10 cellular contexts compared by ENCODE assay signal in genomic region chr10:34861293-34862004, GRCh38. TPM values are rescaled to one million over a fixed set of nuclear protein-coding genes. Genes with fewer than 3 reads are reported as not detected.
DNase-seq lines count a peak whose midpoint lies in the region; ATAC-seq and TF ChIP-seq lines count a peak whose summit lies in the region.
"Had no signal": no experiment of that assay in that cellular context is flagged by ENCODE, and none has a peak within 500 bp of the region (broad histone marks: within the 10 kb centered on the region; RNA-seq: fewer than 3 reads in every experiment).

No MANE protein-coding gene starts in this region.

- H3K4me1 ChIP-seq in PC-3 (ENCODE audit: insufficient read depth, low read length) (peaks cover 27% of the 10 kb centered on the region), mesenchymal stem cell (ENCODE audit: control insufficient read depth, insufficient read depth, low read depth, low read length) (no peaks in the 10 kb centered on the region)

- H3K4me3 ChIP-seq in PC-3 (ENCODE audit: low read length) (no peak overlapping the region; the same call in 1 of the 2 replicates), mesenchymal stem cell (ENCODE audit: insufficient read depth in 1 of 2, low read depth in 1 of 2, low read length in 2 of 2) (no peak overlapping the region)

- H3K14ac ChIP-seq in mesenchymal stem cell (ENCODE audit: low read length in 2 of 2): no peak overlapping the region

- H2BK12ac ChIP-seq in mesenchymal stem cell (ENCODE audit: low read length in 2 of 2): no peak overlapping the region

- H3K27me3 ChIP-seq in PC-3 (ENCODE audit: low read length): no peaks in the 10 kb centered on the region
- H3K27me3 ChIP-seq in mesenchymal stem cell (ENCODE audit: control insufficient read depth in 1 of 2, insufficient read depth in 1 of 2, low read length in 2 of 2): peaks cover 7 to 16% of the 10 kb centered on the region in 2 experiments

- H2AFZ ChIP-seq in PC-3 (ENCODE audit: low read length): peak overlapping the region; percentile 33
- H2AFZ ChIP-seq in mesenchymal stem cell (ENCODE audit: low read depth, low read length): no peak overlapping the region

- H2BK120ac ChIP-seq in mesenchymal stem cell (ENCODE audit: low read depth, low read length): no peak overlapping the region

- H3K9me3 ChIP-seq in PC-3 (ENCODE audit: low read length) (no peaks in the 10 kb centered on the region), mesenchymal stem cell (ENCODE audit: control insufficient read depth, low read length) (no peaks in the 10 kb centered on the region)

- H4K91ac ChIP-seq in mesenchymal stem cell (ENCODE audit: low read length): no peak overlapping the region

- POLR2A ChIA-PET in PC-3 (lab: Charles Lee; ENCODE audit: unreplicated experiment): interaction anchor here (0.8 kb wide), 1 partner anchor 1352 kb away, joined by 7 read pairs; no protein-coding TSS in a partner anchor

- no peak overlapping the region for H2BK15ac ChIP-seq in mesenchymal stem cell (ENCODE audit: low read depth, poor library complexity, severe bottlenecking)

- TF ChIP-seq CTCF in PC-3 (conservative IDR thresholded peaks at IDR 0.05; ENCODE audit: low read depth, low read length): no peak

- H3K27ac ChIP-seq in PC-3 (ENCODE audit: low read length) (peak overlapping the region; percentile 3; the same call in 1 of the 2 replicates), mesenchymal stem cell (ENCODE audit: low read length, poor library complexity, severe bottlenecking) (no peak overlapping the region)

- BruUV-seq in PC-3 (replicated peaks; lab: Mats Ljungman, UMichigan): no TSS peak

- H4K8ac ChIP-seq in mesenchymal stem cell (ENCODE audit: low read length): no peak overlapping the region

- no peaks in the 10 kb centered on the region for H3K9me2 ChIP-seq in PC-3 (replicated peaks; ENCODE audit: low read length)

- no peak overlapping the region for H3K23ac ChIP-seq in mesenchymal stem cell (ENCODE audit: low read length in 2 of 2)

- ATAC-seq in PC-3 (peak; percentile 98), GM19463 (IDR thresholded peaks at IDR 0.05; ENCODE audit: unreplicated experiment) (no peak), HG03354 (IDR thresholded peaks at IDR 0.05; ENCODE audit: poor library complexity, severe bottlenecking, unreplicated experiment) (no peak), left lobe of liver (no peak)

- no peak overlapping the region for H3K18ac ChIP-seq in mesenchymal stem cell (ENCODE audit: low read depth in 1 of 2, low read length in 2 of 2)

- CTCF ChIA-PET in PC-3 (lab: Charles Lee): no interaction called here

- DNase-seq in COLO668 (lab: John Stamatoyannopoulos, UW; ENCODE audit: unreplicated experiment) (peak; percentile 45), NCI-H1092 (lab: John Stamatoyannopoulos, UW) (peak; percentile 61), PC-3 (peak; percentile 98), mesenchymal stem cell (peak; percentile 22), HK-2 (ENCODE audit: unreplicated experiment) (no peak), left lobe of liver (ENCODE audit: low spot score) (no peak)
- DNase-seq: activated CD8-positive, alpha-beta memory T cell treated with anti-CD3 and anti-CD28 coated beads for 24 hours; occipital lobe had no signal

- H3K9ac ChIP-seq in PC-3 (ENCODE audit: low read length): no peak overlapping the region
- H3K9ac ChIP-seq in mesenchymal stem cell (ENCODE audit: low read length): no peak overlapping the region

- no peak overlapping the region for H3K4ac ChIP-seq in mesenchymal stem cell (ENCODE audit: low read depth in 1 of 2, low read length in 2 of 2)

- intact Hi-C loops in PC-3 (cut with micrococcal nuclease): loop anchor here (1.0 to 5.0 kb wide), 5 partner anchors 19 to 195 kb away; no protein-coding TSS in a partner anchor

- no peaks in the 10 kb centered on the region for H3K79me1 ChIP-seq in mesenchymal stem cell (replicated peaks; ENCODE audit: low read length, poor library complexity, severe bottlenecking)

- no peaks in the 10 kb centered on the region for H3K79me2 ChIP-seq in PC-3 (ENCODE audit: low read length)

- H2BK5ac ChIP-seq in mesenchymal stem cell (ENCODE audit: low read depth, low read length, poor library complexity, severe bottlenecking): no peak overlapping the region

- H3K4me2 ChIP-seq in PC-3 (ENCODE audit: low read length): peak overlapping the region; percentile 44
- H3K4me2 ChIP-seq in mesenchymal stem cell (ENCODE audit: low read length, poor library complexity, severe bottlenecking): no peak overlapping the region

- peaks cover 3% of the 10 kb centered on the region for H3F3A ChIP-seq in PC-3 (ENCODE audit: low read length, unreplicated experiment)

- no peaks in the 10 kb centered on the region for H3K36me3 ChIP-seq in PC-3 (ENCODE audit: low read depth, low read length)
- H3K36me3 ChIP-seq in mesenchymal stem cell (ENCODE audit: control insufficient read depth in 1 of 2, insufficient read depth in 2 of 2, low read depth in 1 of 2, low read length in 2 of 2): no peaks in the 10 kb centered on the region

- 74% methylated on average over 5 of the region's 8 CpGs for WGBS in mesenchymal stem cell

- no peaks in the 10 kb centered on the region for H4K20me1 ChIP-seq in PC-3 (ENCODE audit: low read length)

- no peak overlapping the region for H2AK5ac ChIP-seq in mesenchymal stem cell (ENCODE audit: low read length, severe bottlenecking)

RNA-seq across cellular contexts. Expression of gene PARD3, which starts 46.4 kb away (rescaled TPM):
- total RNA-seq in PC-3 (2014; rRNA removed) (149 and 154 TPM in 2 replicates), left lobe of liver (19.1 TPM)
- 37.3 TPM for polyA plus RNA-seq in mesenchymal stem cell (2013, experiment 1 of 2)
- 35.9 TPM for polyA plus RNA-seq in mesenchymal stem cell (2013, experiment 2 of 2)

Comparison
In these comparisons a context has a peak if more than half of its experiments do, and no peak if none do; other contexts are left out.
1. DNase-seq: peak in COLO668 (single experiment), NCI-H1092 (single experiment), PC-3 (single experiment) and mesenchymal stem cell (single experiment); none in HK-2 (single experiment) and left lobe of liver (single experiment).